ENCODE assay signal across 8 cellular contexts in genomic region chr19:3184847-3185481, GRCh38. TPM values are rescaled to one million over a fixed set of nuclear protein-coding genes. Genes with fewer than 3 reads are reported as not detected.
DNase-seq lines count a peak whose midpoint lies in the region; ATAC-seq and TF ChIP-seq lines count a peak whose summit lies in the region.

No MANE protein-coding gene starts in this region.

- no peaks in the 10 kb centered on the region for H3K27me3 ChIP-seq in ectodermal cell (ENCODE audit: control insufficient read depth, insufficient read depth, low read length, poor library complexity, severe bottlenecking)

- peak; percentile 23 for ATAC-seq in HG02588 (IDR thresholded peaks at IDR 0.05; ENCODE audit: unreplicated experiment)
- peak; percentile 51 for ATAC-seq in stimulated activated naive CD8-positive, alpha-beta T cell treated with anti-CD3 and anti-CD28 coated beads, Interleukin-15, amount 100 ng/mL, for 72 hours
- ATAC-seq in GM18858 (IDR thresholded peaks at IDR 0.05; ENCODE audit: unreplicated experiment) = no peak

- no peaks in the 10 kb centered on the region for H3K9me3 ChIP-seq in ectodermal cell (ENCODE audit: control insufficient read depth, low read length)

- H3K4me1 Mint-ChIP-seq in mesothelial cell of epicardium = peaks cover 9% of the 10 kb centered on the region
- H3K4me1 Mint-ChIP-seq in stimulated activated naive CD8-positive, alpha-beta T cell treated with anti-CD3 and anti-CD28 coated beads, Interleukin-15, amount 100 ng/mL, for 72 hours = peaks cover 67% of the 10 kb centered on the region

- peaks cover 4% of the 10 kb centered on the region for H3K36me3 ChIP-seq in ectodermal cell (ENCODE audit: control insufficient read depth, insufficient read depth, low read length)

- 20% methylated on average over 14 of the region's 14 CpGs for WGBS in ectodermal cell, 2 experiments

- no peaks in the 10 kb centered on the region for H3K36me3 Mint-ChIP-seq in mesothelial cell of epicardium

- no peak overlapping the region for H3K27ac ChIP-seq in ectodermal cell (ENCODE audit: insufficient read depth, low read depth, low read length, poor library complexity, severe bottlenecking)

- no peaks in the 10 kb centered on the region for H3K9me3 Mint-ChIP-seq in mesothelial cell of epicardium
- no peaks in the 10 kb centered on the region for H3K9me3 Mint-ChIP-seq in stimulated activated naive CD8-positive, alpha-beta T cell treated with anti-CD3 and anti-CD28 coated beads, Interleukin-15, amount 100 ng/mL, for 72 hours

- peaks cover 12% of the 10 kb centered on the region for H3K4me1 ChIP-seq in ectodermal cell (ENCODE audit: control insufficient read depth, insufficient read depth, low read length)

- peak; percentile 80 for DNase-seq in ELR (ENCODE audit: low read depth)
- peak; percentile 72 for DNase-seq in NCI-H1694 (lab: John Stamatoyannopoulos, UW)
- DNase-seq in activated CD4-positive, CD25-positive, alpha-beta regulatory T cell (lab: John Stamatoyannopoulos, UW) = peak; percentile 51 to 68 (median 58)
- no peak for DNase-seq in mesothelial cell of epicardium (ENCODE audit: low spot score in 2 of 2, unreplicated experiment in 2 of 2)
- peak in 1 of 2 donors; percentile 67 for DNase-seq in stimulated activated naive CD8-positive, alpha-beta T cell treated with anti-CD3 and anti-CD28 coated beads, Interleukin-15, amount 100 ng/mL, for 72 hours

- no peak for TF ChIP-seq CTCF in mesothelial cell of epicardium (IDR thresholded peaks at IDR 0.05; ENCODE audit: unreplicated experiment)

- H3K27me3 Mint-ChIP-seq in mesothelial cell of epicardium (ENCODE audit: low read depth) = no peaks in the 10 kb centered on the region
- H3K27me3 Mint-ChIP-seq in stimulated activated naive CD8-positive, alpha-beta T cell treated with anti-CD3 and anti-CD28 coated beads, Interleukin-15, amount 100 ng/mL, for 72 hours = no peaks in the 10 kb centered on the region

- H3K27ac Mint-ChIP-seq in mesothelial cell of epicardium = peak overlapping the region; percentile 97
- peak overlapping the region; percentile 96 to 97 for H3K27ac Mint-ChIP-seq in stimulated activated naive CD8-positive, alpha-beta T cell treated with anti-CD3 and anti-CD28 coated beads, Interleukin-15, amount 100 ng/mL, for 72 hours

- H3K4me3 ChIP-seq in ectodermal cell (ENCODE audit: insufficient read depth, low read depth, low read length) = peak overlapping the region; percentile 96

- peak overlapping the region; percentile 99 for H3K4me3 Mint-ChIP-seq in mesothelial cell of epicardium
- H3K4me3 Mint-ChIP-seq in stimulated activated naive CD8-positive, alpha-beta T cell treated with anti-CD3 and anti-CD28 coated beads, Interleukin-15, amount 100 ng/mL, for 72 hours = peak overlapping the region; percentile 96 to 97

RNA-seq across cellular contexts. Expression of gene NCLN, which starts 0.8 kb away (rescaled TPM):
- polyA plus RNA-seq in ectodermal cell (2013, experiment 1 of 4) = 69.1 TPM
- 65.3 TPM for polyA plus RNA-seq in ectodermal cell (2013, experiment 2 of 4)
- polyA plus RNA-seq in ectodermal cell (2013, experiment 3 of 4) = 43.5 TPM
- 44.8 TPM for polyA plus RNA-seq in ectodermal cell (2013, experiment 4 of 4)
- total RNA-seq in mesothelial cell of epicardium = 51.2 to 53.0 TPM (median 51.5 TPM) in 3 replicates

RNA-seq across cellular contexts. Expression of gene S1PR4, which starts 6.4 kb away (rescaled TPM):
- not detected for polyA plus RNA-seq in ectodermal cell (2013, experiment 1 of 4)
- not detected for polyA plus RNA-seq in ectodermal cell (2013, experiment 2 of 4)
- not detected for polyA plus RNA-seq in ectodermal cell (2013, experiment 3 of 4)
- not detected for polyA plus RNA-seq in ectodermal cell (2013, experiment 4 of 4)
- total RNA-seq in mesothelial cell of epicardium = not detected in 3 replicates

RNA-seq across cellular contexts. Expression of gene CELF5, which starts 39.5 kb away (rescaled TPM):
- 15.4 TPM for polyA plus RNA-seq in ectodermal cell (2013, experiment 1 of 4)
- 16.1 TPM for polyA plus RNA-seq in ectodermal cell (2013, experiment 2 of 4)
- 13.9 TPM for polyA plus RNA-seq in ectodermal cell (2013, experiment 3 of 4)
- polyA plus RNA-seq in ectodermal cell (2013, experiment 4 of 4) = 13.3 TPM
- total RNA-seq in mesothelial cell of epicardium = 2.3 to 2.6 TPM (median 2.4 TPM) in 3 replicates

RNA-seq across cellular contexts. Expression of gene GNA15, which starts 49.1 kb away (rescaled TPM):
- not detected for polyA plus RNA-seq in ectodermal cell (2013, experiment 1 of 4)
- polyA plus RNA-seq in ectodermal cell (2013, experiment 2 of 4) = 0.09 TPM
- 0.11 TPM for polyA plus RNA-seq in ectodermal cell (2013, experiment 3 of 4)
- not detected for polyA plus RNA-seq in ectodermal cell (2013, experiment 4 of 4)
- 0.09 to 0.13 TPM (median 0.13 TPM) in 3 replicates for total RNA-seq in mesothelial cell of epicardium

Comparison
In these comparisons a context has a peak if more than half of its experiments do, and no peak if none do; other contexts are left out.
1. DNase-seq: peak in ELR (single experiment), NCI-H1694 (single experiment) and activated CD4-positive, CD25-positive, alpha-beta regulatory T cell (4 of 4); none in mesothelial cell of epicardium (0 of 2).